In genomic region chr1:183934284-183934683, GRCh38 we compare ENCODE assay signal across 20 cellular contexts.
"Had no signal": no experiment of that assay in that cellular context is flagged by ENCODE, and none has a peak within 500 bp of the region (broad histone marks: within the 10 kb centered on the region; RNA-seq: fewer than 3 reads in every experiment).

No MANE protein-coding gene starts in this region.

- H3K4me1 Mint-ChIP-seq: activated CD4-positive, alpha-beta memory T cell treated with anti-CD3 and anti-CD28 coated beads, Interleukin-2, amount 10 ng/mL, durations not matched to agents 7 days and 5 days; activated CD4-positive, alpha-beta T cell treated with anti-CD3 and anti-CD28 coated beads for 36 hours; activated naive CD4-positive, alpha-beta T cell treated with anti-CD3 and anti-CD28 coated beads, Interleukin-2, amount 50 U/mL, for 24 hours; T-cell; WTC11 had no signal

- H3K9me3 Mint-ChIP-seq: activated CD4-positive, alpha-beta memory T cell treated with anti-CD3 and anti-CD28 coated beads, Interleukin-2, amount 10 ng/mL, durations not matched to agents 7 days and 5 days; activated naive CD4-positive, alpha-beta T cell treated with anti-CD3 and anti-CD28 coated beads, Interleukin-2, amount 50 U/mL, for 24 hours; T-cell; WTC11 had no signal

- H3K36me3 ChIP-seq: thyroid gland had no signal

- H3K4me1 ChIP-seq: left lung, thyroid gland had no signal

- H3K4me3 ChIP-seq: cardiac muscle cell, left lung, thyroid gland had no signal

- H3K27me3 ChIP-seq: cardiac muscle cell, left lung, thyroid gland had no signal

- H3K27ac Mint-ChIP-seq: activated CD4-positive, alpha-beta memory T cell treated with anti-CD3 and anti-CD28 coated beads, Interleukin-2, amount 10 ng/mL, durations not matched to agents 7 days and 5 days; activated CD4-positive, alpha-beta T cell treated with anti-CD3 and anti-CD28 coated beads for 36 hours; T-cell; WTC11 had no signal

- H3K36me3 Mint-ChIP-seq: activated naive CD4-positive, alpha-beta T cell treated with anti-CD3 and anti-CD28 coated beads, Interleukin-2, amount 50 U/mL, for 24 hours; T-cell; WTC11 had no signal

- ATAC-seq: activated CD4-positive, alpha-beta T cell treated with anti-CD3 and anti-CD28 coated beads for 36 hours; left lung; SK-N-SH treated with all-trans-retinoic acid at 6 μM for 48 hours; T-cell; WTC11 had no signal

- H3K27ac ChIP-seq: cardiac muscle cell, left lung, thyroid gland had no signal

- H3K4me3 Mint-ChIP-seq: activated CD4-positive, alpha-beta memory T cell treated with anti-CD3 and anti-CD28 coated beads, Interleukin-2, amount 10 ng/mL, durations not matched to agents 7 days and 5 days; activated CD4-positive, alpha-beta T cell treated with anti-CD3 and anti-CD28 coated beads for 36 hours; activated naive CD4-positive, alpha-beta T cell treated with anti-CD3 and anti-CD28 coated beads, Interleukin-2, amount 50 U/mL, for 24 hours; T-cell; WTC11 had no signal

- H3K9me3 ChIP-seq: left lung, thyroid gland had no signal

- DNase-seq: activated CD4-positive, alpha-beta memory T cell treated with anti-CD3 and anti-CD28 coated beads, Interleukin-2, amount 10 ng/mL, durations not matched to agents 7 days and 5 days; activated CD4-positive, alpha-beta T cell treated with anti-CD3 and anti-CD28 coated beads for 36 hours; activated gamma-delta T cell; activated T-cell treated with anti-CD3 and anti-CD28 coated beads, Interleukin-2, amount 50 U/mL, for 1 hour; erythroblast; foreskin melanocyte; left lung; stimulated activated CD4-positive, alpha-beta T cell treated with anti-CD3 and anti-CD28 coated beads, Interleukin-12 subunit alpha, Interleukin-12 subunit beta, amount 100 ng/mL, for 4 hours; stimulated activated CD4-positive, alpha-beta T cell treated with anti-CD3 and anti-CD28 coated beads, Interleukin-1b, Interleukin-23, amount 100 ng/mL, for 48 hours; stimulated activated CD8-positive, alpha-beta memory T cell treated with anti-CD3 and anti-CD28 coated beads, Interleukin-4, amount 100 ng/mL, for 48 hours; T-cell; thyroid gland had no signal

- H3K27me3 Mint-ChIP-seq: activated CD4-positive, alpha-beta memory T cell treated with anti-CD3 and anti-CD28 coated beads, Interleukin-2, amount 10 ng/mL, durations not matched to agents 7 days and 5 days; activated CD4-positive, alpha-beta T cell treated with anti-CD3 and anti-CD28 coated beads for 36 hours; activated naive CD4-positive, alpha-beta T cell treated with anti-CD3 and anti-CD28 coated beads, Interleukin-2, amount 50 U/mL, for 24 hours; T-cell had no signal

- FAIRE-seq: astrocyte, colon, endometrium, keratinocyte had no signal
